8 cellular contexts compared by ENCODE assay signal in the genomic region with DNA sequence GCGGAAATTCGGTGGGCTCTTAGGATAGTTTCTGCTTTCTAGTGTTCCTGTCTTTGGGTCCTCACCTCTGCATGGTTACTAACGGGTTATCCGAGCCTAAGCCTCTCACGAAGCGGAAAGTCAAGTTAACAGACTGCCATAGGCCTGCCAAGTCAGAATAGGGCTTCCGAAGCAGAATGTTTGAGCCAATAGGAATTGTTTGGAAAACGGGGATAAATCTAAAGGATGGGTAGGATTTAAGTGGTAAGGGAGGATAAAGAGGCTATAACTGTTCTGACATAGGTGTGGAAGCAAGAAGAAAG. TPM values are rescaled to one million over a fixed set of nuclear protein-coding genes. Genes with fewer than 3 reads are reported as not detected.
DNase-seq lines count a peak whose midpoint lies in the region; ATAC-seq, FAIRE-seq and TF ChIP-seq lines count a peak whose summit lies in the region.

No MANE protein-coding gene starts in this region.

- FAIRE-seq in HTR-8/SVneo (lab: Jason Lieb, UNC) = no peak

- H3F3A ChIP-seq in neural cell (ENCODE audit: insufficient read depth, low read length, poor library complexity, severe bottlenecking) = no peaks in the 10 kb centered on the region

- H3K4me1 Mint-ChIP-seq in effector memory CD8-positive, alpha-beta T cell (ENCODE audit: low read depth in 2 of 2) = peaks cover 10 to 14% of the 10 kb centered on the region in 2 donors

- H3K27me3 Mint-ChIP-seq in effector memory CD8-positive, alpha-beta T cell = no peaks in the 10 kb centered on the region

- H3K79me2 ChIP-seq in neural cell (replicated peaks; ENCODE audit: insufficient read depth, low read length) = peaks cover 8% of the 10 kb centered on the region

- no peak for TF ChIP-seq RAD21 in neural cell (conservative IDR thresholded peaks at IDR 0.05)

- H3K27ac ChIP-seq in BLaER1 = no peak overlapping the region
- H3K27ac ChIP-seq in neural cell (ENCODE audit: low read length) = peak overlapping the region; percentile 94

- H4K20me1 ChIP-seq in BLaER1 = no peaks in the 10 kb centered on the region
- H4K20me1 ChIP-seq in neural cell (ENCODE audit: insufficient read depth) = no peaks in the 10 kb centered on the region

- H3K4me3 Mint-ChIP-seq in effector memory CD8-positive, alpha-beta T cell = peak overlapping the region; percentile 78 to 93

- H3K9me2 ChIP-seq in neural cell (ENCODE audit: insufficient read depth, low read length) = no peaks in the 10 kb centered on the region

- H3K27me3 ChIP-seq in BLaER1 (no peaks in the 10 kb centered on the region), neural cell (ENCODE audit: insufficient read depth, low read depth, low read length) (no peaks in the 10 kb centered on the region)

- peak overlapping the region; percentile 87 to 97 for H3K27ac Mint-ChIP-seq in effector memory CD8-positive, alpha-beta T cell

- H3K4me2 ChIP-seq in BLaER1 (peak overlapping the region; percentile 89), neural cell (ENCODE audit: low read length) (peak overlapping the region; percentile 81)

- no peak for TF ChIP-seq POLR2A in NB4 (IDR thresholded peaks at IDR 0.05; ENCODE audit: extremely low read depth, insufficient read length)

- ATAC-seq in effector memory CD8-positive, alpha-beta T cell (replicated peaks) = no peak

- H3K36me3 Mint-ChIP-seq in effector memory CD8-positive, alpha-beta T cell (ENCODE audit: insufficient read depth) = peaks cover 21% of the 10 kb centered on the region

- no peak for TF ChIP-seq CTCF in NB4 (IDR thresholded peaks at IDR 0.05; ENCODE audit: low read depth, low read length)
- TF ChIP-seq CTCF in neural cell (IDR thresholded peaks at IDR 0.05; ENCODE audit: poor library complexity, severe bottlenecking) = no peak

- peaks cover 3% of the 10 kb centered on the region; the same call in 1 of the 2 replicates for H3K36me3 ChIP-seq in BLaER1
- H3K36me3 ChIP-seq in neural cell (ENCODE audit: insufficient read depth, low read length) = no peaks in the 10 kb centered on the region

- H2AFZ ChIP-seq in neural cell (ENCODE audit: low read depth, low read length) = peak overlapping the region; percentile 100

- H3K9ac ChIP-seq in BLaER1 (peak overlapping the region; percentile 78), neural cell (ENCODE audit: low read length) (peak overlapping the region; percentile 95)

- H3K9me3 Mint-ChIP-seq in effector memory CD8-positive, alpha-beta T cell = no peaks in the 10 kb centered on the region

- H3K4me3 ChIP-seq in BLaER1 (peak overlapping the region; percentile 74), NB4 (ENCODE audit: low read depth, low read length) (peak overlapping the region; percentile 95), neural cell (ENCODE audit: low read length) (peak overlapping the region; percentile 85)

- H3K9me3 ChIP-seq in BLaER1 = no peaks in the 10 kb centered on the region
- no peaks in the 10 kb centered on the region for H3K9me3 ChIP-seq in neural cell (ENCODE audit: low read length)

- TF ChIP-seq EP300 in neural cell (conservative IDR thresholded peaks at IDR 0.05; ENCODE audit: poor library complexity, severe bottlenecking) = no peak

- DNase-seq in NB4 (ENCODE audit: low read depth) (no peak), GOT3 (lab: John Stamatoyannopoulos, UW) (no peak), activated gamma-delta T cell treated with Interleukin-2 at 50 U/mL for 16 hours (no peak), HTR-8/SVneo (ENCODE audit: insufficient read length, low spot score) (no peak), NCI-H524 treated with DMSO at 0.1 percent for 48 hours (lab: John Stamatoyannopoulos, UW) (no peak)
- DNase-seq in effector memory CD8-positive, alpha-beta T cell = no peak

- peaks cover 16% of the 10 kb centered on the region for H3K4me1 ChIP-seq in BLaER1

TF ChIP-seq in neural cell, 6 proteins besides CTCF, POLR2A, EP300 and RAD21:
- TF ChIP-seq MXI1 (conservative IDR thresholded peaks at IDR 0.05; ENCODE audit: poor library complexity, severe bottlenecking) = peak; percentile 8
- no peak for TF ChIP-seq SMC3 (conservative IDR thresholded peaks at IDR 0.05; ENCODE audit: poor library complexity)

RNA-seq across cellular contexts. Expression of a gene that starts 0.8 kb away (rescaled TPM):
- 24.3 and 25.7 TPM in 2 replicates for polyA plus RNA-seq in neural cell
- polyA minus RNA-seq in neural cell = 18.7 and 19.0 TPM in 2 replicates

RNA-seq across cellular contexts. Expression of a gene that starts 53.3 kb away (rescaled TPM):
- polyA plus RNA-seq in neural cell = not detected in 2 replicates
- not detected in 2 replicates for polyA minus RNA-seq in neural cell
